28 cellular contexts compared by ENCODE assay signal in genomic region chr18:2502880-2503279, GRCh38.
"Had no signal": no experiment of that assay in that cellular context is flagged by ENCODE, and none has a peak within 500 bp of the region (broad histone marks: within the 10 kb centered on the region; RNA-seq: fewer than 3 reads in every experiment).

No MANE protein-coding gene starts in this region.

- H3K27ac ChIP-seq: colonic mucosa, coronary artery, dorsolateral prefrontal cortex, epithelial cell of prostate, esophagus muscularis mucosa, esophagus squamous epithelium, foreskin keratinocyte, gastrocnemius medialis, gastroesophageal sphincter, heart left ventricle, heart right ventricle, hepatocyte had no signal

- H3K79me2 ChIP-seq: hepatocyte had no signal

- ATAC-seq: effector memory CD8-positive, alpha-beta T cell; esophagus mucosa; foreskin keratinocyte; gastrocnemius medialis; gastroesophageal sphincter; heart left ventricle; heart right ventricle had no signal

- H3K4me3 ChIP-seq: colonic mucosa, coronary artery, dorsolateral prefrontal cortex, esophagus muscularis mucosa, esophagus squamous epithelium, gastrocnemius medialis, gastroesophageal sphincter, heart left ventricle, heart right ventricle, hepatocyte had no signal

- H3K36me3 ChIP-seq: colonic mucosa, esophagus muscularis mucosa, esophagus squamous epithelium, gastrocnemius medialis, gastroesophageal sphincter, heart left ventricle, heart right ventricle had no signal

- H2AFZ ChIP-seq: hepatocyte had no signal

- H3K9me3 ChIP-seq: colonic mucosa, esophagus muscularis mucosa, esophagus squamous epithelium, gastrocnemius medialis, gastroesophageal sphincter, heart left ventricle, heart right ventricle had no signal

- H3K27me3 ChIP-seq: colonic mucosa, dorsolateral prefrontal cortex, esophagus muscularis mucosa, esophagus squamous epithelium, foreskin keratinocyte, gastrocnemius medialis, gastroesophageal sphincter, heart left ventricle, heart right ventricle, hepatocyte had no signal

- H3K4me2 ChIP-seq: hepatocyte had no signal

- H3K4me1 ChIP-seq: colonic mucosa, esophagus muscularis mucosa, esophagus squamous epithelium, foreskin keratinocyte, gastrocnemius medialis, gastroesophageal sphincter, heart left ventricle, heart right ventricle had no signal

- FAIRE-seq: endometrium, endothelial cell of umbilical vein, frontal cortex had no signal

- DNase-seq: colonic mucosa; cortex of kidney; dermis blood vessel endothelial cell; dorsolateral prefrontal cortex; effector CD4-positive, alpha-beta T cell; effector CD8-positive, alpha-beta T cell; effector memory CD4-positive, alpha-beta T cell; effector memory CD8-positive, alpha-beta T cell; endodermal cell; erythroblast; esophagus squamous epithelium; foreskin fibroblast; foreskin keratinocyte; foreskin melanocyte; gastrocnemius medialis; glutamatergic neuron; head of caudate nucleus; heart left ventricle; heart right ventricle had no signal
